18 cellular contexts compared by ENCODE assay signal in genomic region chr2:155060906-155061305, GRCh38.
"Had no signal": no experiment of that assay in that cellular context is flagged by ENCODE, and none has a peak within 500 bp of the region (broad histone marks: within the 10 kb centered on the region; RNA-seq: fewer than 3 reads in every experiment).

No MANE protein-coding gene starts in this region.

- H3K4me1 Mint-ChIP-seq: immature natural killer cell, naive B cell, nephron had no signal

- H3K4me3 ChIP-seq: left ventricle myocardium inferior, lung, pancreas had no signal

- H3K36me3 Mint-ChIP-seq: naive B cell had no signal

- H3K9me3 Mint-ChIP-seq: nephron had no signal

- H3K4me3 Mint-ChIP-seq: immature natural killer cell, naive B cell, nephron had no signal

- ATAC-seq: foreskin keratinocyte, left cardiac atrium, pancreas, right cardiac atrium had no signal

- H3K27me3 Mint-ChIP-seq: naive B cell, progenitor cell of endocrine pancreas had no signal

- DNase-seq: dermis blood vessel endothelial cell; foreskin keratinocyte; immature natural killer cell; left cardiac atrium; left ventricle myocardium inferior; mesenchymal stem cell; naive B cell; occipital lobe; pancreas; right cardiac atrium; small intestine; stimulated activated CD4-positive, alpha-beta T cell treated with anti-CD3 and anti-CD28 coated beads, Interleukin-12 subunit alpha, Interleukin-12 subunit beta, amount 100 ng/mL, for 4 hours; stimulated activated CD4-positive, alpha-beta T cell treated with anti-CD3 and anti-CD28 coated beads, Interleukin-2, amount 100 ng/mL, for 48 hours; stimulated activated naive CD4-positive, alpha-beta T cell treated with Interleukin-2 at 50 U/mL for 16 hours; trophoblast cell had no signal
